ENCODE assay signal across 8 cellular contexts in the genomic region with DNA sequence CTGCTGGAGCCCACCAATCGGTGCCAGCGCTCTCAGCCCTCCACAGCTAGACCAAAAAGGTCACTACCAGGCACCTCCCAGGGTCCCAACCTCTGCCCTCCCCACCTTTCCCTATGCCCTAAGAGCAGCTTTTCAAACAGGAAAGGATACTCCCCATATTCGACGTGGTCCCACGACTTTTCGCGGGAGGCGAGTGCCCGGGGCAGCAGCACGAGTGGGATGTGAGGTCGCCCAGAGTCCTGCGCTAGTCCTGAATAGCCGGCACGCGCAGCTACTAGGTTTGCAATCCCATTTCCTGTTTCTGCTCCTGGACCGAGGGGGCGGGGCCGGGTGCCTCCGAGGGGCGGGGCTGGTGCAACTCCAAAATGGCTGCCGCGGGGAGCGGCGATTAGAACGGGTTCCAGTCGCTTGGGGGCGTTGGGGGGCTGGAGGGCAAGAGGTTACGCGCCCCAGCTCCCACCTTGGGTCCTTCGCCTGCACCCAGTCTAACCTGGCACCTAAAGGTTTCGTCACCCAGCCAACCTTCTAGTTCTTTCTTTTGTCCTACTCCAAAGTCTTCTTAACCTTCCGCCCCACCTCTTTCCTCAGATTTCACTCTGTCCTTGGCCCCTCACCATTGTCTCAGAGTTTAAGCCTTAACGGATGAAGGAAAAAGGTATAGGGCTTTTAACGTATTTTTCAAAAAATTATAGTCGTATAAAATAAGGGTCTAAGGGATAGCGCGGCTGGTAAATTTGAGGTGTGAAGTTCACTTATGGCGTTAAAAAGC.
A peak's percentile ranks its signal among the peaks of the same experiment; 100 is the strongest.
DNase-seq lines count a peak whose midpoint lies in the region; ATAC-seq and TF ChIP-seq lines count a peak whose summit lies in the region.

No MANE protein-coding gene starts in this region.

- DNase-seq in OCI-M2 (lab: John Stamatoyannopoulos, UW; ENCODE audit: unreplicated experiment) (peak; percentile 13), glutamatergic neuron (peak; percentile 84), sciatic nerve (ENCODE audit: low spot score) (peak; percentile 68), hepatic stellate cell (ENCODE audit: low spot score) (no peak), dedifferentiated amniotic fluid mesenchymal stem cell (ENCODE audit: extremely low spot score) (no peak), NCI-H226 (no peak)

- peak overlapping the region; percentile 89 for H3K4me3 Mint-ChIP-seq in glutamatergic neuron (ENCODE audit: unreplicated experiment)

- H3K27ac Mint-ChIP-seq in glutamatergic neuron (ENCODE audit: unreplicated experiment) = no peak overlapping the region

- H3K9me3 Mint-ChIP-seq in glutamatergic neuron (ENCODE audit: unreplicated experiment) = no peaks in the 10 kb centered on the region

- no peak for TF ChIP-seq CTCF in glutamatergic neuron (IDR thresholded peaks at IDR 0.05; ENCODE audit: partially characterized antibody, unreplicated experiment)

- H3K27me3 Mint-ChIP-seq in glutamatergic neuron (ENCODE audit: unreplicated experiment) = no peaks in the 10 kb centered on the region

- ATAC-seq in GM19397 (IDR thresholded peaks at IDR 0.05; ENCODE audit: unreplicated experiment) = peak; percentile 72
- ATAC-seq in sciatic nerve = peak; percentile 68
- no peak for ATAC-seq in HG03135 (IDR thresholded peaks at IDR 0.05; ENCODE audit: unreplicated experiment)

- peaks cover 3% of the 10 kb centered on the region for H3K4me1 Mint-ChIP-seq in glutamatergic neuron (ENCODE audit: low read depth, unreplicated experiment)

- intact Hi-C loops in sciatic nerve (cut with DNase I) = no loop called here

- no peaks in the 10 kb centered on the region for H3K36me3 Mint-ChIP-seq in glutamatergic neuron (ENCODE audit: unreplicated experiment)

Comparison
In these comparisons a context has a peak if more than half of its experiments do, and no peak if none do; other contexts are left out.
1. DNase-seq: peak in OCI-M2 (single experiment), glutamatergic neuron (single experiment) and sciatic nerve (single experiment); none in hepatic stellate cell (single experiment), dedifferentiated amniotic fluid mesenchymal stem cell (single experiment) and NCI-H226 (single experiment).